Comparison of ENCODE assay signal across 25 cellular contexts in genomic region chr4:132003593-132003992, GRCh38.
DNase-seq lines count a peak whose midpoint lies in the region; ATAC-seq and TF ChIP-seq lines count a peak whose summit lies in the region.
"Had no signal": no experiment of that assay in that cellular context is flagged by ENCODE, and none has a peak within 500 bp of the region (broad histone marks: within the 10 kb centered on the region; RNA-seq: fewer than 3 reads in every experiment).

No MANE protein-coding gene starts in this region.

- DNase-seq in NCI-H524 treated with DMSO at 0.1 percent for 48 hours (lab: John Stamatoyannopoulos, UW), result peak; percentile 72
- peak; percentile 12 for DNase-seq in epithelial cell of esophagus (ENCODE audit: low read depth)
- no peak for DNase-seq in COLO668 (lab: John Stamatoyannopoulos, UW; ENCODE audit: unreplicated experiment)
- no peak for DNase-seq in T-cell
- DNase-seq in GM13976 (ENCODE audit: low spot score), result no peak
- no peak for DNase-seq in NCI-H1694 (lab: John Stamatoyannopoulos, UW)
- DNase-seq: Calu3; CD8-positive, alpha-beta memory T cell; DMS53; H7; HFFc6; MM.1S; NCI-H1694 treated with DMSO at 0.1 percent for 48 hours; NCI-H2081; NCI-H2171 treated with DMSO at 0.1 percent for 48 hours; NCI-H345; NCI-H526; SIG-M5; T-helper 2 cell had no signal

- no peak overlapping the region for H3K4me3 Mint-ChIP-seq in T-cell
- H3K4me3 Mint-ChIP-seq: B cell; CD8-positive, alpha-beta memory T cell; HFFc6 had no signal

- peaks cover 0 to 6% (median 2%) of the 10 kb centered on the region in 3 donors for H3K9me3 Mint-ChIP-seq in T-cell
- H3K9me3 Mint-ChIP-seq: HFFc6 had no signal

- no peaks in the 10 kb centered on the region for H3K9me3 ChIP-seq in HEK293 (ENCODE audit: control insufficient read depth, insufficient read depth, low read depth, low read length)

- POLR2A ChIA-PET in HEK293 (lab: Yijun Ruan, JAX), result no interaction called here
- POLR2A ChIA-PET in T-cell (lab: Charles Lee), result no interaction called here

- H3K27me3 Mint-ChIP-seq in T-cell, result no peaks in the 10 kb centered on the region
- H3K27me3 Mint-ChIP-seq: B cell; CD8-positive, alpha-beta memory T cell had no signal

- H3K4me1 Mint-ChIP-seq in T-cell, result no peaks in the 10 kb centered on the region
- H3K4me1 Mint-ChIP-seq: B cell; CD8-positive, alpha-beta memory T cell had no signal

- H3K36me3 ChIP-seq in HEK293 (ENCODE audit: control insufficient read depth in 2 of 2, insufficient read depth in 1 of 2, low read length in 2 of 2), result no peaks in the 10 kb centered on the region

- in situ Hi-C loops in GM13976 (cut with MboI; ENCODE audit: low sequenced_read_pairs, unreplicated experiment), result no loop called here

- ATAC-seq in T-cell (replicated peaks in 1 of 4), result no peak
- ATAC-seq: K562, Panc1, SK-N-SH treated with all-trans-retinoic acid at 6 μM for 48 hours had no signal

- CTCF ChIA-PET in HEK293 (lab: Yijun Ruan, JAX), result no interaction called here
- CTCF ChIA-PET in T-cell (lab: Charles Lee), result no interaction called here

- no peak overlapping the region for H3K4me3 ChIP-seq in HEK293 (ENCODE audit: low read depth, low read length)
- H3K4me3 ChIP-seq in epithelial cell of esophagus (ENCODE audit: low read length), result no peak overlapping the region
- H3K4me3 ChIP-seq: K562 had no signal

- no peaks in the 10 kb centered on the region for H3K36me3 Mint-ChIP-seq in T-cell
- H3K36me3 Mint-ChIP-seq: CD8-positive, alpha-beta memory T cell had no signal

- TF ChIP-seq CTCF in HEK293 (tag by site-specific recombination; IDR thresholded peaks at IDR 0.05) (no peak), epithelial cell of esophagus (IDR thresholded peaks at IDR 0.05; ENCODE audit: insufficient read depth, low read depth, low read length, missing control alignments) (no peak), GM13976 (IDR thresholded peaks at IDR 0.05; ENCODE audit: borderline replicate concordance, control extremely low read depth, extremely low read depth, insufficient read depth, missing control alignments) (no peak)

- no peak overlapping the region for H3K27ac ChIP-seq in HEK293 (ENCODE audit: extremely low read depth, low read depth, low read length)
- H3K27ac ChIP-seq: C4-2B had no signal

- no peak overlapping the region for H3K27ac Mint-ChIP-seq in T-cell
- H3K27ac Mint-ChIP-seq: B cell, HFFc6 had no signal

- no peaks in the 10 kb centered on the region for H3K4me1 ChIP-seq in HEK293 (ENCODE audit: control insufficient read depth, insufficient read depth, low read length)

TF ChIP-seq in HEK293, 187 proteins besides CTCF, POLR2A, EP300 and RAD21:
- TF ChIP-seq TCF7L2 (IDR thresholded peaks at IDR 0.05; ENCODE audit: borderline replicate concordance, low read depth, low read length) (0 out of 2 replicates have a peak, but pooled peaks have one; percentile 41), HIC1 (tag by site-specific recombination; IDR thresholded peaks at IDR 0.05) (0 out of 2 replicates have a peak, but pooled peaks have one; percentile 17), ZNF416 (tag by site-specific recombination; IDR thresholded peaks at IDR 0.05) (no peak), ZNF529 (tag by site-specific recombination; IDR thresholded peaks at IDR 0.05; ENCODE audit: insufficient replicate concordance) (no peak), ZNF670 (tag by site-specific recombination; IDR thresholded peaks at IDR 0.05; ENCODE audit: low read depth) (no peak), MZF1 (tag by site-specific recombination; IDR thresholded peaks at IDR 0.05; ENCODE audit: borderline replicate concordance) (no peak), ZNF248 (tag by site-specific recombination; IDR thresholded peaks at IDR 0.05) (no peak)

Comparison
In these comparisons a context has a peak if more than half of its experiments do, and no peak if none do; other contexts are left out.
1. DNase-seq: peak in NCI-H524 treated with DMSO at 0.1 percent for 48 hours (single experiment) and epithelial cell of esophagus (single experiment); none in COLO668 (single experiment), T-cell (0 of 34), GM13976 (single experiment) and NCI-H1694 (single experiment).